In the genomic region with DNA sequence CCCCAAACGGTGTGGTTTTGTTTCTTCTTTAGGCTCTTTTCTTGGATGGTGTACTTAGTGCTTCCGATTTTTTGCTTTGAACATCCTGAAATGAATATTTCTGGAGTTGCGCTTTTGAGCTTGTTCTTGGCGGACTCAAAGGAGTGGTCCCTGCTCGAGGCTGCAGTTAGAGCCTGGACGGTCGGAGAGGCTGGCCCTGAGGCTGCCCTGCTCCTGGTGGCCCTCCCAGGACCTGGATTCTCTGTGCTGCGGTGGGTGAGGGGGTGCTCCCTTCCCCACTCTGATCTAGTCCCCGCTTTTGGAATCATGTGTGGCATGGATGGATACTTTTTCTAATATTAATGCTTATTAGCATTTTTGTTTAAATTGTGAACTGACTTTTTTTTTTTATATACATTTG, we compare ENCODE assay signal across 6 cellular contexts.
"Had no signal": no experiment of that assay in that cellular context is flagged by ENCODE, and none has a peak within 500 bp of the region (broad histone marks: within the 10 kb centered on the region; RNA-seq: fewer than 3 reads in every experiment).

No MANE protein-coding gene starts in this region.

- ATAC-seq: GM23338, HepG2 had no signal

- H2AFZ ChIP-seq: GM23338 had no signal

- DNase-seq: H9, HCEC 1CT, KBM-7 had no signal

- H3K27ac ChIP-seq: HL-60 had no signal

- H3K4me2 ChIP-seq: GM23338 had no signal

- H3K4me3 ChIP-seq: GM23338 had no signal
